17 cellular contexts compared by ENCODE assay signal in the genomic region with DNA sequence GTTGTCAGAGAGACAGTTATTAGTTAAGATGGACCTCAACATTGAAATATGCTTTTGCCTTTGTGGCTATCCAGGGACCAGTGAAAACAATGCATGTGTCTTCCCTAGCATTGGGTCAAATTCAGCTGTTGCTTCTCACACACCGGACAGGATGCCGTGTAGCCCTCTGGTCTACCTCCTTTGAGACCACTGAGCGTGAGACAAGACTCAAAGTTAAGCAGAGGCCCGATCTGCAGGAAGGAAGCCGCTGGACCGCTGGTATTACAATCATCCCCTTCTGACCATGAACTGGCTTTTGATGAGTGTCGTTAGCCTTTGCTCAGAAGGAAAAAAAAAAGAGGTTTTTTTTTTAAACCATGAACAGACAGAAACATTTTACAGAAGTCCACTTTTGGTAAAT.
DNase-seq lines count a peak whose midpoint lies in the region; ATAC-seq and TF ChIP-seq lines count a peak whose summit lies in the region.
"Had no signal": no experiment of that assay in that cellular context is flagged by ENCODE, and none has a peak within 500 bp of the region (broad histone marks: within the 10 kb centered on the region; RNA-seq: fewer than 3 reads in every experiment).

No MANE protein-coding gene starts in this region.

- no peaks in the 10 kb centered on the region for H3K4me1 Mint-ChIP-seq in naive thymus-derived CD4-positive, alpha-beta T cell
- H3K4me1 Mint-ChIP-seq: CD4-positive, alpha-beta memory T cell had no signal

- H3K4me3 Mint-ChIP-seq in naive thymus-derived CD4-positive, alpha-beta T cell = no peak overlapping the region
- H3K4me3 Mint-ChIP-seq: CD4-positive, alpha-beta memory T cell; H9 had no signal

- no peaks in the 10 kb centered on the region for H3K36me3 ChIP-seq in naive thymus-derived CD4-positive, alpha-beta T cell (ENCODE audit: control insufficient read depth in 2 of 3, insufficient read depth in 3 of 3, low read length in 3 of 3)
- H3K36me3 ChIP-seq in smooth muscle cell (ENCODE audit: low read depth) = no peaks in the 10 kb centered on the region
- H3K36me3 ChIP-seq: BE2C had no signal

- peaks cover 0 to 22% (median 5%) of the 10 kb centered on the region in 5 donors for H3K27me3 Mint-ChIP-seq in naive thymus-derived CD4-positive, alpha-beta T cell

- H3K4me1 ChIP-seq in naive thymus-derived CD4-positive, alpha-beta T cell (ENCODE audit: control insufficient read depth in 2 of 2, insufficient read depth in 2 of 2, low read length in 2 of 2) = no peaks in the 10 kb centered on the region
- H3K4me1 ChIP-seq in smooth muscle cell (ENCODE audit: low read depth) = peaks cover 5% of the 10 kb centered on the region
- H3K4me1 ChIP-seq: A549, BE2C had no signal

- intact Hi-C loops in naive thymus-derived CD4-positive, alpha-beta T cell (cut with micrococcal nuclease) = no loop called here

- H3K9me3 Mint-ChIP-seq in naive thymus-derived CD4-positive, alpha-beta T cell = peaks cover 0 to 4% (median 0%) of the 10 kb centered on the region in 11 donors
- H3K9me3 Mint-ChIP-seq: H9 had no signal

- DNase-seq in Daoy (ENCODE audit: low read depth) = peak; percentile 63
- DNase-seq in naive thymus-derived CD4-positive, alpha-beta T cell = no peak
- no peak for DNase-seq in smooth muscle cell (lab: John Stamatoyannopoulos, UW; ENCODE audit: unreplicated experiment)
- no peak for DNase-seq in activated naive CD4-positive, alpha-beta T cell treated with anti-CD3 and anti-CD28 coated beads, Interleukin-2, amount 50 U/mL, for 16 hours
- DNase-seq: BE2C; CD4-positive, alpha-beta memory T cell; COR-L47; DMS153; DMS79 treated with DMSO at 0.1 percent for 48 hours; GDM1; GM23248; H9 had no signal

- WGBS in smooth muscle cell (ENCODE audit: low lambda C conversion rate) = 38% methylated on average over 7 of the region's 7 CpGs

- no peak overlapping the region for H3K27ac Mint-ChIP-seq in naive thymus-derived CD4-positive, alpha-beta T cell
- H3K27ac Mint-ChIP-seq: CD4-positive, alpha-beta memory T cell had no signal

- POLR2A ChIA-PET in naive thymus-derived CD4-positive, alpha-beta T cell (lab: Charles Lee) = no interaction called here

- CTCF ChIA-PET in naive thymus-derived CD4-positive, alpha-beta T cell (lab: Charles Lee) = no interaction called here

- ATAC-seq in HG03442 (IDR thresholded peaks at IDR 0.05; ENCODE audit: unreplicated experiment) (peak; percentile 41), GM21390 (IDR thresholded peaks at IDR 0.05; ENCODE audit: unreplicated experiment) (no peak)
- peak; percentile 50 for ATAC-seq in naive thymus-derived CD4-positive, alpha-beta T cell
- ATAC-seq: A549, HepG2 had no signal

- no peaks in the 10 kb centered on the region for H4K20me1 ChIP-seq in smooth muscle cell (ENCODE audit: low read depth)

- TF ChIP-seq CTCF in smooth muscle cell (IDR thresholded peaks at IDR 0.05; ENCODE audit: borderline replicate concordance, insufficient read depth, poor library complexity, severe bottlenecking) = no peak

- H3K79me2 ChIP-seq in smooth muscle cell (ENCODE audit: low read depth) = no peaks in the 10 kb centered on the region

- H3K4me2 ChIP-seq in smooth muscle cell = peak overlapping the region; percentile 54
- H3K4me2 ChIP-seq: A549 had no signal

- H3K27me3 ChIP-seq in naive thymus-derived CD4-positive, alpha-beta T cell (ENCODE audit: control insufficient read depth in 2 of 2, insufficient read depth in 2 of 2, low read length in 2 of 2) = no peaks in the 10 kb centered on the region
- no peaks in the 10 kb centered on the region for H3K27me3 ChIP-seq in smooth muscle cell (ENCODE audit: low read depth)
- H3K27me3 ChIP-seq: BE2C had no signal

- no peaks in the 10 kb centered on the region for H3K36me3 Mint-ChIP-seq in naive thymus-derived CD4-positive, alpha-beta T cell
- H3K36me3 Mint-ChIP-seq: CD4-positive, alpha-beta memory T cell had no signal

- H3K9ac ChIP-seq in smooth muscle cell (ENCODE audit: low read depth) = peak overlapping the region; percentile 36
- H3K9ac ChIP-seq: GM23248 had no signal

- H3K9me3 ChIP-seq in naive thymus-derived CD4-positive, alpha-beta T cell (ENCODE audit: control insufficient read depth in 2 of 3, low read length in 3 of 3) = no peaks in the 10 kb centered on the region
- H3K9me3 ChIP-seq in smooth muscle cell (replicated peaks; ENCODE audit: low read depth) = no peaks in the 10 kb centered on the region
- H3K9me3 ChIP-seq: A549, BE2C had no signal

- no peak overlapping the region for H3K27ac ChIP-seq in naive thymus-derived CD4-positive, alpha-beta T cell (ENCODE audit: low read depth, low read length)
- H3K27ac ChIP-seq in smooth muscle cell (ENCODE audit: low read depth) = peak overlapping the region; percentile 85
- H3K27ac ChIP-seq: A549, C4-2B, GM23248 had no signal

- H3K4me3 ChIP-seq in naive thymus-derived CD4-positive, alpha-beta T cell (ENCODE audit: low read length) = no peak overlapping the region
- H3K4me3 ChIP-seq in smooth muscle cell = no peak overlapping the region
- H3K4me3 ChIP-seq: A549, GM23248 had no signal

- no peaks in the 10 kb centered on the region for H3F3A ChIP-seq in smooth muscle cell (ENCODE audit: low read depth)

- peak overlapping the region; percentile 60 for H2AFZ ChIP-seq in smooth muscle cell (ENCODE audit: low read depth)
- H2AFZ ChIP-seq: GM23248 had no signal
